In the genomic region with DNA sequence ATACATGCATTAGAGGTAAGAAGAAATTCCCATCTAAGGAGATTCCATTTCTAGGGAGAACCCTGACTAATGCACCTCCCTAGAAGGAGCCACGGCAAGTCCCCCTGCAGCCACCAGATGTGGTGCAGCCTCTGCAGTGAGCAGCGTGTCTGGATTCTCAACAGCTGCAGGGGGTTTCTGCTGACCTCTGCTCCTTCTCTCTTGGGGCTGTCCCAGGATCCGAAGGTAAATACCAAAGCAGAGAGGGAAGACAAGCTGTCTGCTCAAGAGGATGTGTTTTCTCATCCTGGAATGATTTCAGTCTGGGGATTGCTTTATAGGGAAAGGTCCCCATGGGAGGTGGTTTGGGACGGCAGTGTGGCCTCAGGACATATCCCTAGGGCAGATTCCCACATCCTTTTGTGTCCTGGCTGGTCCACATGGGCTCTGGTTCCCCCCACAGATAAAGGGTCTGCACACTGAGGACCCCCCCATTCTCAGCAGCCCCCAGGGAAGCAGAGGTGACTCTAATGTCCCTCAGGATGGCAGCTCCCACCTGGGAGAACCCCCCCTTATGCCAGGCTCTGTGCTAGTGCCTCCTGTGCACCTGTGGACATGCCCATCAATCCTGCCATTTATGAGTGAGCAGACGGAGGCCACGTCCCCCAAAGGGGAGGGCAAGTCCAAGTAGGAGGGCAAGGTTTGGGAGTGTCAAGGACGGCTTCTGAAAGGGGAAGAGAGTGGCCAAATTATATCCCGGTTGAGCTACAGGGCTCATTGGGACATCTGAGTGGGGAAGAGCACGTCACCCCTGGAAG, we compare ENCODE assay signal across 27 cellular contexts. TPM values are rescaled to one million over a fixed set of nuclear protein-coding genes. Genes with fewer than 3 reads are reported as not detected.
DNase-seq lines count a peak whose midpoint lies in the region; ATAC-seq and TF ChIP-seq lines count a peak whose summit lies in the region.
"Had no signal": no experiment of that assay in that cellular context is flagged by ENCODE, and none has a peak within 500 bp of the region (broad histone marks: within the 10 kb centered on the region; RNA-seq: fewer than 3 reads in every experiment).

No MANE protein-coding gene starts in this region.

- H3K4me2 ChIP-seq in DND-41 (ENCODE audit: insufficient read depth, low read length) (no peak overlapping the region), osteoblast (ENCODE audit: insufficient read depth, low read length) (no peak overlapping the region)
- H3K4me2 ChIP-seq: GM23338 had no signal

- TF ChIP-seq CTCF in DND-41 (IDR thresholded peaks at IDR 0.05; ENCODE audit: borderline replicate concordance, extremely low read depth, low read length, poor library complexity, severe bottlenecking) (no peak), osteoblast (IDR thresholded peaks at IDR 0.05; ENCODE audit: extremely low read depth, low read depth, low read length) (no peak)

- H2AFZ ChIP-seq in DND-41 (ENCODE audit: low read depth, low read length) (no peak overlapping the region), osteoblast (ENCODE audit: low read length) (no peak overlapping the region)
- H2AFZ ChIP-seq: GM23338 had no signal

- H3K27me3 ChIP-seq in DND-41 (ENCODE audit: insufficient read depth, low read length, poor library complexity) = no peaks in the 10 kb centered on the region
- H3K27me3 ChIP-seq in osteoblast (ENCODE audit: insufficient read depth, low read length) = no peaks in the 10 kb centered on the region

- no peaks in the 10 kb centered on the region for H3K36me3 ChIP-seq in DND-41 (ENCODE audit: insufficient read depth, low read length)
- no peaks in the 10 kb centered on the region for H3K36me3 ChIP-seq in osteoblast (ENCODE audit: insufficient read depth, low read length)

- H3K4me1 ChIP-seq in DND-41 (ENCODE audit: insufficient read depth, low read length) (no peaks in the 10 kb centered on the region), osteoblast (ENCODE audit: insufficient read depth, low read length) (no peaks in the 10 kb centered on the region)

- H3K4me1 Mint-ChIP-seq in central memory CD8-positive, alpha-beta T cell = no peaks in the 10 kb centered on the region
- H3K4me1 Mint-ChIP-seq: GM23338, H9 had no signal

- H3K27ac ChIP-seq in DND-41 (ENCODE audit: low read length) = no peak overlapping the region
- H3K27ac ChIP-seq in osteoblast (ENCODE audit: low read depth, low read length) = no peak overlapping the region
- H3K27ac ChIP-seq: RWPE1 had no signal

- DNase-seq in DND-41 (no peak), osteoblast (ENCODE audit: insufficient read length, low spot score, missing footprints) (peak; percentile 61), ureter (ENCODE audit: low spot score) (peak; percentile 31), RKO (ENCODE audit: low spot score) (no peak), left lobe of liver (ENCODE audit: low spot score) (no peak)
- no peak for DNase-seq in central memory CD8-positive, alpha-beta T cell (ENCODE audit: low spot score in 2 of 2)
- DNase-seq: CD4-positive, CD25-positive, alpha-beta regulatory T cell; DMS153; H9; Karpas-422; NCI-H1092 treated with DMSO at 0.1 percent for 48 hours; NCI-H1436 treated with DMSO at 0.1 percent for 48 hours; NCI-H187 treated with DMSO at 0.1 percent for 48 hours; NCI-H2107; NCI-H446; NCI-H524 treated with DMSO at 0.1 percent for 48 hours; NCI-H774; NK-92 treated with Interleukin-12 subunit alpha and Interleukin-12 subunit beta, amount 100 ng/mL, for 24 hours; SHP77 had no signal

- H3K4me3 Mint-ChIP-seq in central memory CD8-positive, alpha-beta T cell = no peak overlapping the region
- H3K4me3 Mint-ChIP-seq: CD4-positive, CD25-positive, alpha-beta regulatory T cell; GM23338; H9 had no signal

- H3K9me3 ChIP-seq in DND-41 (ENCODE audit: insufficient read depth, low read length, severe bottlenecking) = no peaks in the 10 kb centered on the region
- no peaks in the 10 kb centered on the region for H3K9me3 ChIP-seq in osteoblast (ENCODE audit: low read depth, low read length)

- H3K9ac ChIP-seq in DND-41 (ENCODE audit: low read depth, low read length) = no peak overlapping the region

- H3K4me3 ChIP-seq in DND-41 (ENCODE audit: low read depth in 1 of 2, low read length in 2 of 2) (no peak overlapping the region), osteoblast (ENCODE audit: insufficient read depth, low read length) (no peak overlapping the region)
- H3K4me3 ChIP-seq: GM23338 had no signal

- H3K9me3 Mint-ChIP-seq in central memory CD8-positive, alpha-beta T cell = no peaks in the 10 kb centered on the region

- peak; percentile 62; the same call in 2 of the 3 replicates for ATAC-seq in DND-41 (ENCODE audit: insufficient read depth, low read depth)
- ATAC-seq in central memory CD8-positive, alpha-beta T cell (replicated peaks; ENCODE audit: extremely low read depth, poor library complexity, severe bottlenecking) = no peak
- ATAC-seq in left lobe of liver = no peak
- no peak for ATAC-seq in GM19328 (IDR thresholded peaks at IDR 0.05; ENCODE audit: unreplicated experiment)
- ATAC-seq: GM23338 had no signal

- H3K79me2 ChIP-seq in DND-41 (ENCODE audit: insufficient read depth, low read length) (no peaks in the 10 kb centered on the region), osteoblast (ENCODE audit: insufficient read depth, low read length) (no peaks in the 10 kb centered on the region)

- H4K20me1 ChIP-seq in DND-41 (ENCODE audit: insufficient read depth, low read length) (peaks cover 5% of the 10 kb centered on the region; the same call in 1 of the 2 replicates), osteoblast (ENCODE audit: insufficient read depth, low read length) (no peaks in the 10 kb centered on the region)

- H3K36me3 Mint-ChIP-seq in central memory CD8-positive, alpha-beta T cell (ENCODE audit: insufficient read depth) = no peaks in the 10 kb centered on the region
- H3K36me3 Mint-ChIP-seq: CD4-positive, CD25-positive, alpha-beta regulatory T cell had no signal

- peak overlapping the region; percentile 68 for H3K27ac Mint-ChIP-seq in central memory CD8-positive, alpha-beta T cell (ENCODE audit: low read depth)
- H3K27ac Mint-ChIP-seq: GM23338, H9 had no signal

- H3K27me3 Mint-ChIP-seq in central memory CD8-positive, alpha-beta T cell = peaks cover 51% of the 10 kb centered on the region

RNA-seq across cellular contexts. Expression of a gene that starts 10.3 kb away (rescaled TPM):
- total RNA-seq in osteoblast (not detected in 2 replicates), ureter (not detected), left lobe of liver (not detected)
- total RNA-seq: A172; CD4-positive, CD25-positive, alpha-beta regulatory T cell; G401; GM23338; H9; HT-29; SK-MEL-5 had no signal

RNA-seq across cellular contexts. Expression of a gene that starts 38.3 kb away (rescaled TPM):
- not detected in 2 replicates for total RNA-seq in osteoblast
- 0.60 TPM for total RNA-seq in ureter
- total RNA-seq in left lobe of liver = not detected
- total RNA-seq: A172; CD4-positive, CD25-positive, alpha-beta regulatory T cell; Daoy; G401; GM23338; H9; HT-29; SK-MEL-5 had no signal

RNA-seq across cellular contexts. Expression of a gene that starts 39.4 kb away (rescaled TPM):
- not detected in 2 replicates for total RNA-seq in osteoblast
- not detected for total RNA-seq in ureter
- not detected for total RNA-seq in left lobe of liver
- total RNA-seq: A172; CD4-positive, CD25-positive, alpha-beta regulatory T cell; Daoy; G401; GM23338; H9; HT-29; SK-MEL-5 had no signal

RNA-seq across cellular contexts. Expression of a gene that starts 49.4 kb away (rescaled TPM):
- total RNA-seq in osteoblast = not detected in 2 replicates
- total RNA-seq in ureter = not detected
- total RNA-seq in left lobe of liver = not detected
- total RNA-seq: A172; CD4-positive, CD25-positive, alpha-beta regulatory T cell; Daoy; G401; GM23338; H9; HT-29; SK-MEL-5 had no signal

Comparison
In these comparisons a context has a peak if more than half of its experiments do, and no peak if none do; other contexts are left out.
1. DNase-seq: peak in osteoblast (single experiment) and ureter (single experiment); none in DND-41 (single experiment), central memory CD8-positive, alpha-beta T cell (0 of 2), RKO (single experiment) and left lobe of liver (single experiment).